ENCODE assay signal across 21 cellular contexts in genomic region chr9:125529107-125529506, GRCh38.
DNase-seq lines count a peak whose midpoint lies in the region; FAIRE-seq and TF ChIP-seq lines count a peak whose summit lies in the region.
"Had no signal": no experiment of that assay in that cellular context is flagged by ENCODE, and none has a peak within 500 bp of the region (broad histone marks: within the 10 kb centered on the region; RNA-seq: fewer than 3 reads in every experiment).

No MANE protein-coding gene starts in this region.

- FAIRE-seq in GM19239 (lab: Jason Lieb, UNC), result peak; percentile 71
- FAIRE-seq: A549, colon, D721Med had no signal

- peak overlapping the region; percentile 24 for H3K9ac ChIP-seq in neural cell (ENCODE audit: low read length)

- TF ChIP-seq EP300 in neural cell (conservative IDR thresholded peaks at IDR 0.05; ENCODE audit: poor library complexity, severe bottlenecking), result no peak

- DNase-seq in activated CD4-positive, alpha-beta memory T cell treated with anti-CD3 and anti-CD28 coated beads, Interleukin-2, amount 10 ng/mL, durations not matched to agents 7 days and 5 days, result no peak
- no peak for DNase-seq in activated CD4-positive, alpha-beta memory T cell treated with anti-CD3 and anti-CD28 coated beads for 36 hours
- no peak for DNase-seq in GM19239 (ENCODE audit: insufficient read length, low spot score)
- no peak for DNase-seq in activated T-helper 1 cell treated with anti-CD3 and anti-CD28 coated beads, Interleukin-12 subunit alpha, Interleukin-12 subunit beta, Interleukin-2, Interleukin-4 antibody, amounts not matched to agents 30 ng/mL and 10 ng/mL and 1 ng/mL, durations not matched to agents 14 hours and 24 hours and 36 hours (ENCODE audit: low spot score)
- no peak for DNase-seq in NCI-H2227 (lab: John Stamatoyannopoulos, UW; ENCODE audit: unreplicated experiment)
- no peak for DNase-seq in DMS 273 treated with DMSO at 0.1 percent for 48 hours (lab: John Stamatoyannopoulos, UW)
- no peak for DNase-seq in DMS114 treated with DMSO at 0.1 percent for 48 hours (lab: John Stamatoyannopoulos, UW; ENCODE audit: unreplicated experiment)
- DNase-seq: activated CD4-positive, CD25-positive, alpha-beta regulatory T cell treated with anti-CD3 and anti-CD28 coated beads, Interleukin-2, amount 50 U/mL, for 72 hours; activated CD8-positive, alpha-beta memory T cell treated with anti-CD3 and anti-CD28 coated beads, Interleukin-2, amount 50 U/mL, for 4 hours; H7; NCI-H2081; retina; stimulated activated CD4-positive, alpha-beta T cell treated with anti-CD3 and anti-CD28 coated beads, Interleukin-4, amount 100 ng/mL, for 4 hours; T-helper 9 cell had no signal

- H3K4me1 Mint-ChIP-seq in activated CD4-positive, alpha-beta memory T cell treated with anti-CD3 and anti-CD28 coated beads, Interleukin-2, amount 10 ng/mL, durations not matched to agents 7 days and 5 days, result peaks cover 30% of the 10 kb centered on the region
- peaks cover 42% of the 10 kb centered on the region for H3K4me1 Mint-ChIP-seq in activated CD4-positive, alpha-beta memory T cell treated with anti-CD3 and anti-CD28 coated beads for 36 hours (ENCODE audit: low read depth)
- peaks cover 30% of the 10 kb centered on the region for H3K4me1 Mint-ChIP-seq in activated T-helper 1 cell treated with anti-CD3 and anti-CD28 coated beads, Interleukin-12 subunit alpha, Interleukin-12 subunit beta, Interleukin-2, Interleukin-4 antibody, amounts not matched to agents 30 ng/mL and 10 ng/mL and 1 ng/mL, durations not matched to agents 14 hours and 24 hours and 36 hours (ENCODE audit: low read depth)

- no peaks in the 10 kb centered on the region for H3K27me3 Mint-ChIP-seq in activated CD4-positive, alpha-beta memory T cell treated with anti-CD3 and anti-CD28 coated beads, Interleukin-2, amount 10 ng/mL, durations not matched to agents 7 days and 5 days
- H3K27me3 Mint-ChIP-seq in activated CD4-positive, alpha-beta memory T cell treated with anti-CD3 and anti-CD28 coated beads for 36 hours, result no peaks in the 10 kb centered on the region
- no peaks in the 10 kb centered on the region for H3K27me3 Mint-ChIP-seq in activated T-helper 1 cell treated with anti-CD3 and anti-CD28 coated beads, Interleukin-12 subunit alpha, Interleukin-12 subunit beta, Interleukin-2, Interleukin-4 antibody, amounts not matched to agents 30 ng/mL and 10 ng/mL and 1 ng/mL, durations not matched to agents 14 hours and 24 hours and 36 hours (ENCODE audit: insufficient read depth)
- H3K27me3 Mint-ChIP-seq: type B pancreatic cell had no signal

- peak overlapping the region; percentile 13 for H3K4me3 ChIP-seq in neural cell (ENCODE audit: low read length)
- H3K4me3 ChIP-seq: A549 had no signal

- H3K79me2 ChIP-seq in neural cell (replicated peaks; ENCODE audit: insufficient read depth, low read length), result no peaks in the 10 kb centered on the region

- H3K9me2 ChIP-seq in neural cell (ENCODE audit: insufficient read depth, low read length), result no peaks in the 10 kb centered on the region

- no peaks in the 10 kb centered on the region for H3K36me3 ChIP-seq in neural cell (ENCODE audit: insufficient read depth, low read length)

- CTCF ChIA-PET in activated CD4-positive, alpha-beta memory T cell treated with anti-CD3 and anti-CD28 coated beads, Interleukin-2, amount 10 ng/mL, durations not matched to agents 7 days and 5 days (lab: Charles Lee), result interaction anchor here (0.7 to 1.6 kb wide), 4 partner anchors 11 to 239 kb away, joined by 3 to 7 read pairs (median 4); no protein-coding TSS in a partner anchor
- CTCF ChIA-PET in activated CD4-positive, alpha-beta memory T cell treated with anti-CD3 and anti-CD28 coated beads for 36 hours (lab: Charles Lee), result interaction anchor here (0.7 to 2.3 kb wide), 3 partner anchors 22 to 169 kb away, joined by 3 to 7 read pairs (median 5); no protein-coding TSS in a partner anchor

- peak overlapping the region; percentile 70 for H3K27ac Mint-ChIP-seq in activated CD4-positive, alpha-beta memory T cell treated with anti-CD3 and anti-CD28 coated beads, Interleukin-2, amount 10 ng/mL, durations not matched to agents 7 days and 5 days
- no peak overlapping the region for H3K27ac Mint-ChIP-seq in activated CD4-positive, alpha-beta memory T cell treated with anti-CD3 and anti-CD28 coated beads for 36 hours
- peak overlapping the region; percentile 8 for H3K27ac Mint-ChIP-seq in activated T-helper 1 cell treated with anti-CD3 and anti-CD28 coated beads, Interleukin-12 subunit alpha, Interleukin-12 subunit beta, Interleukin-2, Interleukin-4 antibody, amounts not matched to agents 30 ng/mL and 10 ng/mL and 1 ng/mL, durations not matched to agents 14 hours and 24 hours and 36 hours
- H3K27ac Mint-ChIP-seq: type B pancreatic cell had no signal

- TF ChIP-seq RAD21 in neural cell (conservative IDR thresholded peaks at IDR 0.05), result no peak

- H3F3A ChIP-seq in neural cell (ENCODE audit: insufficient read depth, low read length, poor library complexity, severe bottlenecking), result no peaks in the 10 kb centered on the region

- peaks cover 2% of the 10 kb centered on the region for H3K36me3 Mint-ChIP-seq in activated CD4-positive, alpha-beta memory T cell treated with anti-CD3 and anti-CD28 coated beads, Interleukin-2, amount 10 ng/mL, durations not matched to agents 7 days and 5 days (ENCODE audit: low read depth)
- H3K36me3 Mint-ChIP-seq in activated CD4-positive, alpha-beta memory T cell treated with anti-CD3 and anti-CD28 coated beads for 36 hours, result no peaks in the 10 kb centered on the region
- H3K36me3 Mint-ChIP-seq in activated T-helper 1 cell treated with anti-CD3 and anti-CD28 coated beads, Interleukin-12 subunit alpha, Interleukin-12 subunit beta, Interleukin-2, Interleukin-4 antibody, amounts not matched to agents 30 ng/mL and 10 ng/mL and 1 ng/mL, durations not matched to agents 14 hours and 24 hours and 36 hours (ENCODE audit: low read depth), result peaks cover 5% of the 10 kb centered on the region

- peak overlapping the region; percentile 29 for H3K4me2 ChIP-seq in neural cell (ENCODE audit: low read length)
- H3K4me2 ChIP-seq: A549 had no signal

- POLR2A ChIA-PET in activated CD4-positive, alpha-beta memory T cell treated with anti-CD3 and anti-CD28 coated beads, Interleukin-2, amount 10 ng/mL, durations not matched to agents 7 days and 5 days (lab: Charles Lee), result interaction anchor here (1.2 to 2.5 kb wide), 2 partner anchors 7 to 15 kb away, joined by 3 to 15 read pairs; no protein-coding TSS in a partner anchor
- POLR2A ChIA-PET in activated CD4-positive, alpha-beta memory T cell treated with anti-CD3 and anti-CD28 coated beads for 36 hours (lab: Charles Lee), result interaction anchor here (1.7 kb wide), 1 partner anchor 16 kb away, joined by 4 read pairs; no protein-coding TSS in a partner anchor

- no peak for TF ChIP-seq CTCF in neural cell (IDR thresholded peaks at IDR 0.05; ENCODE audit: poor library complexity, severe bottlenecking)

- no peaks in the 10 kb centered on the region for H3K9me3 ChIP-seq in neural cell (ENCODE audit: low read length)
- H3K9me3 ChIP-seq: A549 had no signal

- H3K27ac ChIP-seq in neural cell (ENCODE audit: low read length), result peak overlapping the region; percentile 76
- H3K27ac ChIP-seq: A549, HL-60 had no signal

- H2AFZ ChIP-seq in neural cell (ENCODE audit: low read depth, low read length), result no peak overlapping the region

- no peak overlapping the region for H3K4me3 Mint-ChIP-seq in activated CD4-positive, alpha-beta memory T cell treated with anti-CD3 and anti-CD28 coated beads, Interleukin-2, amount 10 ng/mL, durations not matched to agents 7 days and 5 days
- no peak overlapping the region for H3K4me3 Mint-ChIP-seq in activated CD4-positive, alpha-beta memory T cell treated with anti-CD3 and anti-CD28 coated beads for 36 hours
- H3K4me3 Mint-ChIP-seq in activated T-helper 1 cell treated with anti-CD3 and anti-CD28 coated beads, Interleukin-12 subunit alpha, Interleukin-12 subunit beta, Interleukin-2, Interleukin-4 antibody, amounts not matched to agents 30 ng/mL and 10 ng/mL and 1 ng/mL, durations not matched to agents 14 hours and 24 hours and 36 hours, result no peak overlapping the region
- H3K4me3 Mint-ChIP-seq: type B pancreatic cell had no signal

- no peaks in the 10 kb centered on the region for H3K27me3 ChIP-seq in neural cell (ENCODE audit: insufficient read depth, low read depth, low read length)

- no peaks in the 10 kb centered on the region for H3K9me3 Mint-ChIP-seq in activated CD4-positive, alpha-beta memory T cell treated with anti-CD3 and anti-CD28 coated beads, Interleukin-2, amount 10 ng/mL, durations not matched to agents 7 days and 5 days
- no peaks in the 10 kb centered on the region for H3K9me3 Mint-ChIP-seq in activated CD4-positive, alpha-beta memory T cell treated with anti-CD3 and anti-CD28 coated beads for 36 hours
- H3K9me3 Mint-ChIP-seq in activated T-helper 1 cell treated with anti-CD3 and anti-CD28 coated beads, Interleukin-12 subunit alpha, Interleukin-12 subunit beta, Interleukin-2, Interleukin-4 antibody, amounts not matched to agents 30 ng/mL and 10 ng/mL and 1 ng/mL, durations not matched to agents 14 hours and 24 hours and 36 hours, result no peaks in the 10 kb centered on the region
- H3K9me3 Mint-ChIP-seq: activated T-helper 2 cell treated with anti-CD3 and anti-CD28 coated beads, Interferon-gamma antibody, Interleukin-2, Interleukin-4, amounts not matched to agents 10 μg/mL and 5 μg/mL and 100 μg/mL, durations not matched to agents 14 hours and 24 hours and 36 hours; type B pancreatic cell had no signal

- no peaks in the 10 kb centered on the region for H4K20me1 ChIP-seq in neural cell (ENCODE audit: insufficient read depth)

- intact Hi-C loops in activated CD4-positive, alpha-beta memory T cell treated with anti-CD3 and anti-CD28 coated beads for 36 hours (cut with micrococcal nuclease), result loop anchor here (10.0 kb wide), 1 partner anchor 986 kb away; no protein-coding TSS in a partner anchor
- intact Hi-C loops in activated T-helper 1 cell treated with anti-CD3 and anti-CD28 coated beads, Interleukin-12 subunit alpha, Interleukin-12 subunit beta, Interleukin-2, Interleukin-4 antibody, amounts not matched to agents 30 ng/mL and 10 ng/mL and 1 ng/mL, durations not matched to agents 14 hours and 24 hours and 36 hours (cut with micrococcal nuclease), result no loop called here

TF ChIP-seq in neural cell, 6 proteins besides CTCF, POLR2A, EP300 and RAD21 (continues in another document):
- TF ChIP-seq TAF1 (IDR thresholded peaks at IDR 0.05; ENCODE audit: low read depth) (no peak), MXI1 (conservative IDR thresholded peaks at IDR 0.05; ENCODE audit: poor library complexity, severe bottlenecking) (no peak), POLR2AphosphoS5 (IDR thresholded peaks at IDR 0.05) (no peak)
